Comparison of ENCODE assay signal across 22 cellular contexts in genomic region chr16:69926241-69926640, GRCh38. TPM values are rescaled to one million over a fixed set of nuclear protein-coding genes. Genes with fewer than 3 reads are reported as not detected.
DNase-seq lines count a peak whose midpoint lies in the region; ATAC-seq, FAIRE-seq and TF ChIP-seq lines count a peak whose summit lies in the region.
"Had no signal": no experiment of that assay in that cellular context is flagged by ENCODE, and none has a peak within 500 bp of the region (broad histone marks: within the 10 kb centered on the region; RNA-seq: fewer than 3 reads in every experiment).

No MANE protein-coding gene starts in this region.

- H3K27ac ChIP-seq in astrocyte (ENCODE audit: low read depth, low read length) (no peak overlapping the region), thoracic aorta (peak overlapping the region; percentile 96)
- H3K27ac ChIP-seq: 22Rv1 had no signal

- peaks cover 1% of the 10 kb centered on the region for H3K9me3 Mint-ChIP-seq in astrocyte (ENCODE audit: unreplicated experiment)
- H3K9me3 Mint-ChIP-seq: activated naive CD8-positive, alpha-beta T cell treated with anti-CD3 and anti-CD28 coated beads for 36 hours; effector memory CD8-positive, alpha-beta T cell; T-helper 1 cell treated with Interleukin-12 subunit alpha and Interleukin-12 subunit beta and Interleukin-4 antibody, amounts not matched to agents 30 μg/mL and 1 μg/mL, for 36 hours had no signal

- TF ChIP-seq CTCF in astrocyte (IDR thresholded peaks at IDR 0.05; ENCODE audit: insufficient read depth, low read depth, low read length) (no peak), thoracic aorta (IDR thresholded peaks at IDR 0.05) (peak; percentile 9)

- no peak overlapping the region for H3K9ac ChIP-seq in astrocyte (ENCODE audit: low read length)

- H3K36me3 ChIP-seq in astrocyte (ENCODE audit: insufficient read depth, low read length): no peaks in the 10 kb centered on the region
- peaks cover 22% of the 10 kb centered on the region for H3K36me3 ChIP-seq in thoracic aorta

- DNase-seq in NCI-H82 (lab: John Stamatoyannopoulos, UW) (peak; percentile 7), NCI-H82 treated with DMSO at 0.1 percent for 48 hours (lab: John Stamatoyannopoulos, UW; ENCODE audit: unreplicated experiment) (no peak), astrocyte (ENCODE audit: low read depth) (no peak), mesenteric fat pad (ENCODE audit: low spot score) (peak; percentile 35), thoracic aorta (ENCODE audit: low spot score) (no peak), T-helper 17 cell (no peak), RPMI8226 (no peak), NCI-H1417 (lab: John Stamatoyannopoulos, UW) (no peak)
- DNase-seq: activated CD4-positive, CD25-positive, alpha-beta regulatory T cell; activated CD8-positive, alpha-beta T cell treated with anti-CD3 and anti-CD28 coated beads, Interleukin-2, amount 10 ng/mL, durations not matched to agents 7 days and 5 days; activated naive CD8-positive, alpha-beta T cell treated with anti-CD3 and anti-CD28 coated beads for 36 hours; activated T-cell treated with anti-CD3 and anti-CD28 coated beads, Interleukin-2, amount 50 U/mL, for 48 hours; DMS79 treated with DMSO at 0.1 percent for 48 hours; NCI-H226; SHP77; stimulated activated CD4-positive, alpha-beta T cell treated with anti-CD3 and anti-CD28 coated beads, Interleukin-2, amount 100 ng/mL, for 48 hours; thyroid gland had no signal

- H3K4me3 Mint-ChIP-seq in astrocyte (ENCODE audit: unreplicated experiment) (peak overlapping the region; percentile 75), T-helper 17 cell (no peak overlapping the region)
- H3K4me3 Mint-ChIP-seq: activated CD8-positive, alpha-beta T cell treated with anti-CD3 and anti-CD28 coated beads, Interleukin-2, amount 10 ng/mL, durations not matched to agents 7 days and 5 days; activated naive CD8-positive, alpha-beta T cell treated with anti-CD3 and anti-CD28 coated beads for 36 hours; CD14-positive monocyte; effector memory CD8-positive, alpha-beta T cell; T-helper 1 cell treated with Interleukin-12 subunit alpha and Interleukin-12 subunit beta and Interleukin-4 antibody, amounts not matched to agents 30 μg/mL and 1 μg/mL, for 36 hours had no signal

- H3K9me3 ChIP-seq in astrocyte (ENCODE audit: insufficient read depth, low read depth, low read length) (no peaks in the 10 kb centered on the region), thoracic aorta (no peaks in the 10 kb centered on the region), T-helper 17 cell (ENCODE audit: control insufficient read depth, low read length, poor library complexity, severe bottlenecking) (no peaks in the 10 kb centered on the region)
- H3K9me3 ChIP-seq: thyroid gland had no signal

- no peaks in the 10 kb centered on the region for H4K20me1 ChIP-seq in astrocyte (ENCODE audit: insufficient read depth, low read length)

- peaks cover 34% of the 10 kb centered on the region for H3K4me1 ChIP-seq in astrocyte (ENCODE audit: insufficient read depth, low read length)
- peaks cover 24 to 69% of the 10 kb centered on the region in 2 donors for H3K4me1 ChIP-seq in thoracic aorta (ENCODE audit: control insufficient read depth in 1 of 2, low read depth in 2 of 2)

- H3K4me2 ChIP-seq in astrocyte (ENCODE audit: low read length): peak overlapping the region; percentile 77

- no peak for FAIRE-seq in astrocyte (lab: Jason Lieb, UNC)

- H3K79me2 ChIP-seq in astrocyte (ENCODE audit: insufficient read depth, low read length): peaks cover 18% of the 10 kb centered on the region

- H3K4me3 ChIP-seq in astrocyte (ENCODE audit: insufficient read depth, low read depth, low read length) (peak overlapping the region; percentile 31), thoracic aorta (peak overlapping the region; percentile 78)
- H3K4me3 ChIP-seq: thyroid gland had no signal

- H3K27ac Mint-ChIP-seq in astrocyte (ENCODE audit: unreplicated experiment): peak overlapping the region; percentile 59
- H3K27ac Mint-ChIP-seq in T-helper 17 cell: no peak overlapping the region
- H3K27ac Mint-ChIP-seq: activated CD8-positive, alpha-beta T cell treated with anti-CD3 and anti-CD28 coated beads, Interleukin-2, amount 10 ng/mL, durations not matched to agents 7 days and 5 days; activated naive CD8-positive, alpha-beta T cell treated with anti-CD3 and anti-CD28 coated beads for 36 hours; T-helper 1 cell treated with Interleukin-12 subunit alpha and Interleukin-12 subunit beta and Interleukin-4 antibody, amounts not matched to agents 30 μg/mL and 1 μg/mL, for 36 hours had no signal

- H3K36me3 Mint-ChIP-seq in astrocyte (ENCODE audit: low read depth, unreplicated experiment) (peaks cover 8% of the 10 kb centered on the region), T-helper 17 cell (ENCODE audit: low read depth) (peaks cover 10% of the 10 kb centered on the region)

- no peak overlapping the region for H2AFZ ChIP-seq in astrocyte (ENCODE audit: low read depth, low read length)

- H3K27me3 ChIP-seq in astrocyte (ENCODE audit: insufficient read depth, low read length) (no peaks in the 10 kb centered on the region), thoracic aorta (replicated peaks; ENCODE audit: insufficient read depth) (no peaks in the 10 kb centered on the region)
- H3K27me3 ChIP-seq: thyroid gland had no signal

- H3K4me1 Mint-ChIP-seq in astrocyte (ENCODE audit: low read depth, unreplicated experiment): peaks cover 40% of the 10 kb centered on the region
- peaks cover 5% of the 10 kb centered on the region for H3K4me1 Mint-ChIP-seq in T-helper 17 cell
- H3K4me1 Mint-ChIP-seq: activated naive CD8-positive, alpha-beta T cell treated with anti-CD3 and anti-CD28 coated beads for 36 hours; CD14-positive monocyte had no signal

- H3K27me3 Mint-ChIP-seq in astrocyte (ENCODE audit: low read depth, unreplicated experiment): no peaks in the 10 kb centered on the region
- H3K27me3 Mint-ChIP-seq in T-helper 17 cell: no peaks in the 10 kb centered on the region
- H3K27me3 Mint-ChIP-seq: activated naive CD8-positive, alpha-beta T cell treated with anti-CD3 and anti-CD28 coated beads for 36 hours; effector memory CD8-positive, alpha-beta T cell had no signal

- ATAC-seq in thoracic aorta (ENCODE audit: insufficient number of reproducible peaks, low FRiP score, low read depth) (no peak), T-helper 17 cell (no peak)
- ATAC-seq: activated CD8-positive, alpha-beta T cell treated with anti-CD3 and anti-CD28 coated beads, Interleukin-2, amount 10 ng/mL, durations not matched to agents 7 days and 5 days; effector memory CD8-positive, alpha-beta T cell; HCT116 had no signal

RNA-seq across cellular contexts. Expression of gene CLEC18A, which starts 24.9 kb away (rescaled TPM):
- total RNA-seq in astrocyte (3.4 and 5.7 TPM in 2 replicates), mesenteric fat pad (0.61 TPM), thoracic aorta (10 to 100 TPM; 12.4 to 21.9 TPM), T-helper 17 cell (1 to 10 TPM; 1.8 to 2.1 TPM)

Comparison
In these comparisons a context has a peak if more than half of its experiments do, and no peak if none do; other contexts are left out.
1. DNase-seq: peak in NCI-H82 (single experiment) and mesenteric fat pad (single experiment); none in NCI-H82 treated with DMSO at 0.1 percent for 48 hours (single experiment), astrocyte (single experiment), thoracic aorta (single experiment), T-helper 17 cell (0 of 3), RPMI8226 (single experiment) and NCI-H1417 (0 of 3).